27 cellular contexts compared by ENCODE assay signal in genomic region chrX:105700316-105700715, GRCh38.
"Had no signal": no experiment of that assay in that cellular context is flagged by ENCODE, and none has a peak within 500 bp of the region (broad histone marks: within the 10 kb centered on the region; RNA-seq: fewer than 3 reads in every experiment).

No MANE protein-coding gene starts in this region.

- H3K4me1 Mint-ChIP-seq: naive thymus-derived CD8-positive, alpha-beta T cell; stimulated activated memory B cell treated with anti-CD40 and anti-IgM and Interleukin-4, amounts not matched to agents 10 μg/mL and 1 μg/mL and 100 μg/mL, for 72 hours had no signal

- H3K27me3 Mint-ChIP-seq: dendritic cell treated with granulocyte-macrophage colony-stimulating factor and Interleukin-4, amounts not matched to agents 40 ng/mL and 50 ng/mL, for 4 days; naive thymus-derived CD8-positive, alpha-beta T cell; stimulated activated memory B cell treated with anti-CD40 and anti-IgM and Interleukin-4, amounts not matched to agents 10 μg/mL and 1 μg/mL and 100 μg/mL, for 72 hours; stimulated activated naive CD8-positive, alpha-beta T cell treated with anti-CD3 and anti-CD28 coated beads, Interleukin-15, Interleukin-2, amounts not matched to agents 100 ng/mL and 50 ng/mL, for 24 hours had no signal

- H3K4me1 ChIP-seq: colonic mucosa, gastroesophageal sphincter, left lung, neural progenitor cell, prostate gland, sigmoid colon, spleen, suprapubic skin, transverse colon, upper lobe of right lung, uterus had no signal

- ATAC-seq: esophagus mucosa; foreskin keratinocyte; gastroesophageal sphincter; heart left ventricle; naive thymus-derived CD8-positive, alpha-beta T cell; right cardiac atrium; stimulated activated memory B cell treated with anti-CD40 and anti-IgM and Interleukin-4, amounts not matched to agents 10 μg/mL and 1 μg/mL and 100 μg/mL, for 72 hours; upper lobe of right lung had no signal

- H3K4me3 Mint-ChIP-seq: dendritic cell treated with granulocyte-macrophage colony-stimulating factor and Interleukin-4, amounts not matched to agents 40 ng/mL and 50 ng/mL, for 4 days; endodermal cell; naive thymus-derived CD8-positive, alpha-beta T cell; neural progenitor cell; stimulated activated memory B cell treated with anti-CD40 and anti-IgM and Interleukin-4, amounts not matched to agents 10 μg/mL and 1 μg/mL and 100 μg/mL, for 72 hours; stimulated activated naive CD8-positive, alpha-beta T cell treated with anti-CD3 and anti-CD28 coated beads, Interleukin-15, Interleukin-2, amounts not matched to agents 100 ng/mL and 50 ng/mL, for 24 hours had no signal

- H3K9me3 ChIP-seq: colonic mucosa, gastroesophageal sphincter, heart left ventricle, left lung, prostate gland, sigmoid colon, spleen, suprapubic skin, transverse colon, upper lobe of right lung, uterus had no signal

- H3K36me3 ChIP-seq: colonic mucosa, gastroesophageal sphincter, heart left ventricle, left lung, neural progenitor cell, prostate gland, sigmoid colon, spleen, suprapubic skin, transverse colon, upper lobe of right lung, uterus had no signal

- H3K79me2 ChIP-seq: hepatocyte had no signal

- H3K27me3 ChIP-seq: colonic mucosa, foreskin keratinocyte, gastroesophageal sphincter, heart left ventricle, hepatocyte, neural progenitor cell, sigmoid colon, spleen, suprapubic skin, transverse colon, upper lobe of right lung, uterus had no signal

- H2AFZ ChIP-seq: hepatocyte, neural progenitor cell had no signal

- H3K36me3 Mint-ChIP-seq: naive thymus-derived CD8-positive, alpha-beta T cell; neural progenitor cell; stimulated activated memory B cell treated with anti-CD40 and anti-IgM and Interleukin-4, amounts not matched to agents 10 μg/mL and 1 μg/mL and 100 μg/mL, for 72 hours had no signal

- H3K27ac ChIP-seq: colonic mucosa, epithelial cell of prostate, foreskin keratinocyte, gastroesophageal sphincter, heart left ventricle, hepatocyte, left lung, neural progenitor cell, prostate gland, sigmoid colon, skin epidermis, spleen, suprapubic skin, transverse colon, upper lobe of right lung, uterus had no signal

- H3K9me3 Mint-ChIP-seq: dendritic cell treated with granulocyte-macrophage colony-stimulating factor and Interleukin-4, amounts not matched to agents 40 ng/mL and 50 ng/mL, for 4 days; neural progenitor cell; stimulated activated memory B cell treated with anti-CD40 and anti-IgM and Interleukin-4, amounts not matched to agents 10 μg/mL and 1 μg/mL and 100 μg/mL, for 72 hours; stimulated activated naive CD8-positive, alpha-beta T cell treated with anti-CD3 and anti-CD28 coated beads, Interleukin-15, Interleukin-2, amounts not matched to agents 100 ng/mL and 50 ng/mL, for 24 hours had no signal

- H3K27ac Mint-ChIP-seq: dendritic cell treated with granulocyte-macrophage colony-stimulating factor and Interleukin-4, amounts not matched to agents 40 ng/mL and 50 ng/mL, for 4 days; endodermal cell; naive thymus-derived CD8-positive, alpha-beta T cell; neural progenitor cell; stimulated activated memory B cell treated with anti-CD40 and anti-IgM and Interleukin-4, amounts not matched to agents 10 μg/mL and 1 μg/mL and 100 μg/mL, for 72 hours; stimulated activated naive CD8-positive, alpha-beta T cell treated with anti-CD3 and anti-CD28 coated beads, Interleukin-15, Interleukin-2, amounts not matched to agents 100 ng/mL and 50 ng/mL, for 24 hours had no signal

- H3K4me2 ChIP-seq: hepatocyte, neural progenitor cell had no signal

- H3K4me3 ChIP-seq: colonic mucosa, gastroesophageal sphincter, heart left ventricle, hepatocyte, left lung, neural progenitor cell, prostate gland, sigmoid colon, skin epidermis, spleen, suprapubic skin, transverse colon, upper lobe of right lung, uterus had no signal

- DNase-seq: cerebellar nuclear complex; colonic mucosa; effector CD8-positive, alpha-beta T cell; endodermal cell; foreskin keratinocyte; heart left ventricle; kidney; left lung; naive thymus-derived CD8-positive, alpha-beta T cell; right cardiac atrium; sigmoid colon; spleen; stimulated activated CD4-positive, alpha-beta T cell treated with anti-CD3 and anti-CD28 coated beads, Interleukin-4, amount 100 ng/mL, for 4 hours; transverse colon; upper lobe of right lung; uterus had no signal
